In the genomic region with DNA sequence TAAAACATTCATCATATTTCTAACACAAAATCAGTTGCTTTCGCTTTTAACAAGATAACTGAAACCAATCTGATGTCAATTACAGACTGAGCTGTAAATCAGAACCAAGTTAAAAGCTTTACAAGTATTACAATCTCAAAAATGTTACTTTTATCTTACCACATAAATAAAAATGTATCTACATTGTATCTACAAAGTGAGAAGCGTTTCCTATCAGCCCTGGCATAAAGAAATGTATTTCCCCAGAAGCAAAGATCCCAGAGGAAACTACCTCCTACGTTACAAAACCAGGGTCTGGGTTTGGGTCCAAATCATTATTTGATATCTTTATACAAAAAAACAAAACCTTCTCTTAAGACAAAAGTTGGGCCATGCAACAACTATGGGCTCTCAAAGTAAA, we compare ENCODE assay signal across 1 cellular context.
TF ChIP-seq lines count a peak whose summit lies in the region.

No MANE protein-coding gene starts in this region.

TF ChIP-seq in HEK293, 187 proteins besides CTCF, POLR2A, EP300 and RAD21 (continued from another document):
- TF ChIP-seq, protein P1, sequence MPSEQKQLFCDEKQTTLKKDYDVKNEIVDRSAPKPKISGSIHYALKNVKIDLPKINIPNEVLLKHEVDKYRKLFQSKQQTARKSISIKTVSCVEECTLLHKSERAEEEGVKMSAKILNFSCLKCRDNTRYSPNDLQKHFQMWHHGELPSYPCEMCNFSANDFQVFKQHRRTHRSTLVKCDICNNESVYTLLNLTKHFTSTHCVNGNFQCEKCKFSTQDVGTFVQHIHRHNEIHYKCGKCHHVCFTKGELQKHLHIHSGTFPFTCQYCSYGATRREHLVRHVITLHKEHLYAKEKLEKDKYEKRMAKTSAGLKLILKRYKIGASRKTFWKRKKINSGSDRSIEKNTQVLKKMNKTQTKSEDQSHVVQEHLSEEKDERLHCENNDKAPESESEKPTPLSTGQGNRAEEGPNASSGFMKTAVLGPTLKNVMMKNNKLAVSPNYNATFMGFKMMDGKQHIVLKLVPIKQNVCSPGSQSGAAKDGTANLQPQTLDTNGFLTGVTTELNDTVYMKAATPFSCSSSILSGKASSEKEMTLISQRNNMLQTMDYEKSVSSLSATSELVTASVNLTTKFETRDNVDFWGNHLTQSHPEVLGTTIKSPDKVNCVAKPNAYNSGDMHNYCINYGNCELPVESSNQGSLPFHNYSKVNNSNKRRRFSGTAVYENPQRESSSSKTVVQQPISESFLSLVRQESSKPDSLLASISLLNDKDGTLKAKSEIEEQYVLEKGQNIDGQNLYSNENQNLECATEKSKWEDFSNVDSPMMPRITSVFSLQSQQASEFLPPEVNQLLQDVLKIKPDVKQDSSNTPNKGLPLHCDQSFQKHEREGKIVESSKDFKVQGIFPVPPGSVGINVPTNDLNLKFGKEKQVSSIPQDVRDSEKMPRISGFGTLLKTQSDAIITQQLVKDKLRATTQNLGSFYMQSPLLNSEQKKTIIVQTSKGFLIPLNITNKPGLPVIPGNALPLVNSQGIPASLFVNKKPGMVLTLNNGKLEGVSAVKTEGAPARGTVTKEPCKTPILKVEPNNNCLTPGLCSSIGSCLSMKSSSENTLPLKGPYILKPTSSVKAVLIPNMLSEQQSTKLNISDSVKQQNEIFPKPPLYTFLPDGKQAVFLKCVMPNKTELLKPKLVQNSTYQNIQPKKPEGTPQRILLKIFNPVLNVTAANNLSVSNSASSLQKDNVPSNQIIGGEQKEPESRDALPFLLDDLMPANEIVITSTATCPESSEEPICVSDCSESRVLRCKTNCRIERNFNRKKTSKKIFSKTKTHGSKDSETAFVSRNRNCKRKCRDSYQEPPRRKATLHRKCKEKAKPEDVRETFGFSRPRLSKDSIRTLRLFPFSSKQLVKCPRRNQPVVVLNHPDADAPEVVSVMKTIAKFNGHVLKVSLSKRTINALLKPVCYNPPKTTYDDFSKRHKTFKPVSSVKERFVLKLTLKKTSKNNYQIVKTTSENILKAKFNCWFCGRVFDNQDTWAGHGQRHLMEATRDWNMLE (tag by site-specific recombination; conservative IDR thresholded peaks at IDR 0.05; ENCODE audit: low read depth) = no peak
- TF ChIP-seq ZFP41 (tag by site-specific recombination; IDR thresholded peaks at IDR 0.05; ENCODE audit: borderline replicate concordance) (no peak), ZNF76 (tag by site-specific recombination; IDR thresholded peaks at IDR 0.05; ENCODE audit: borderline replicate concordance, low read depth) (no peak), ZNF768 (tag by site-specific recombination; IDR thresholded peaks at IDR 0.05) (no peak)
- TF ChIP-seq, protein P2, sequence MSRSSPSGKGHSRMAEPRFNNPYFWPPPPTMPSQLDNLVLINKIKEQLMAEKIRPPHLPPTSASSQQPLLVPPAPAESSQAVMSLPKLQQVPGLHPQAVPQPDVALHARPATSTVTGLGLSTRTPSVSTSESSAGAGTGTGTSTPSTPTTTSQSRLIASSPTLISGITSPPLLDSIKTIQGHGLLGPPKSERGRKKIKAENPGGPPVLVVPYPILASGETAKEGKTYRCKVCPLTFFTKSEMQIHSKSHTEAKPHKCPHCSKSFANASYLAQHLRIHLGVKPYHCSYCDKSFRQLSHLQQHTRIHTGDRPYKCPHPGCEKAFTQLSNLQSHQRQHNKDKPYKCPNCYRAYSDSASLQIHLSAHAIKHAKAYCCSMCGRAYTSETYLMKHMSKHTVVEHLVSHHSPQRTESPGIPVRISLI (tag by site-specific recombination; IDR thresholded peaks at IDR 0.05) = no peak
- TF ChIP-seq, protein P3, sequence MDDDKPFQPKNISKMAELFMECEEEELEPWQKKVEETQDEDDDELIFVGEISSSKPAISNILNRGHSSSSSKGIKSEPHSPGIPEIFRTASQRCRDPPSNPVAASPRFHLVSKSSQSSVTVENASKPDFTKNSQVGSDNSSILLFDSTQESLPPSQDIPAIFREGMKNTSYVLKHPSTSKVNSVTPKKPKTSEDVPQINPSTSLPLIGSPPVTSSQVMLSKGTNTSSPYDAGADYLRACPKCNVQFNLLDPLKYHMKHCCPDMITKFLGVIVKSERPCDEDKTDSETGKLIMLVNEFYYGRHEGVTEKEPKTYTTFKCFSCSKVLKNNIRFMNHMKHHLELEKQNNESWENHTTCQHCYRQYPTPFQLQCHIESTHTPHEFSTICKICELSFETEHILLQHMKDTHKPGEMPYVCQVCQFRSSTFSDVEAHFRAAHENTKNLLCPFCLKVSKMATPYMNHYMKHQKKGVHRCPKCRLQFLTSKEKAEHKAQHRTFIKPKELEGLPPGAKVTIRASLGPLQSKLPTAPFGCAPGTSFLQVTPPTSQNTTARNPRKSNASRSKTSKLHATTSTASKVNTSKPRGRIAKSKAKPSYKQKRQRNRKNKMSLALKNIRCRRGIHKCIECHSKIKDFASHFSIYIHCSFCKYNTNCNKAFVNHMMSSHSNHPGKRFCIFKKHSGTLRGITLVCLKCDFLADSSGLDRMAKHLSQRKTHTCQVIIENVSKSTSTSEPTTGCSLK (tag by site-specific recombination; IDR thresholded peaks at IDR 0.05) = no peak
